Comparison of ENCODE assay signal across 9 cellular contexts in genomic region chr13:106919093-106919492, GRCh38.
A peak's percentile ranks its signal among the peaks of the same experiment; 100 is the strongest.
DNase-seq lines count a peak whose midpoint lies in the region; ATAC-seq and TF ChIP-seq lines count a peak whose summit lies in the region.
"Had no signal": no experiment of that assay in that cellular context is flagged by ENCODE, and none has a peak within 500 bp of the region (broad histone marks: within the 10 kb centered on the region; RNA-seq: fewer than 3 reads in every experiment).

No MANE protein-coding gene starts in this region.

- peaks cover 21 to 34% of the 10 kb centered on the region in 2 experiments for H3K4me1 ChIP-seq in neutrophil (ENCODE audit: control insufficient read depth in 1 of 2, insufficient read depth in 1 of 2, low read depth in 1 of 2, low read length in 1 of 2)

- no peak overlapping the region for H3K4me3 ChIP-seq in neutrophil (ENCODE audit: low read depth in 1 of 2, low read length in 1 of 2)

- no peaks in the 10 kb centered on the region for H3K36me3 ChIP-seq in neutrophil

- H3K9me3 ChIP-seq in neutrophil: no peaks in the 10 kb centered on the region

- TF ChIP-seq POLR2A in GM18505 (IDR thresholded peaks at IDR 0.05; ENCODE audit: borderline replicate concordance, extremely low read depth, insufficient read depth, insufficient read length): no peak

- peaks cover 28% of the 10 kb centered on the region for H3K27me3 ChIP-seq in neutrophil

- H3K27ac ChIP-seq in neutrophil: peak overlapping the region; percentile 26

- DNase-seq in dermis blood vessel endothelial cell (peak; percentile 65), hypothalamus (lab: John Stamatoyannopoulos, UW) (no peak), iPS-NIHi11 (ENCODE audit: low spot score) (no peak)
- no peak for DNase-seq in activated CD4-positive, CD25-positive, alpha-beta regulatory T cell (lab: John Stamatoyannopoulos, UW)
- DNase-seq: NCI-H524 treated with DMSO at 0.1 percent for 48 hours had no signal

- TF ChIP-seq CTCF in neutrophil (IDR thresholded peaks at IDR 0.05): no peak

- ATAC-seq in GM18505 (IDR thresholded peaks at IDR 0.05; ENCODE audit: unreplicated experiment) (peak; percentile 38), HG02938 (IDR thresholded peaks at IDR 0.05; ENCODE audit: unreplicated experiment) (peak; percentile 30), HG03097 (IDR thresholded peaks at IDR 0.05; ENCODE audit: low FRiP score, unreplicated experiment) (no peak)
